8 cellular contexts compared by ENCODE assay signal in genomic region chr2:127108090-127108523, GRCh38. TPM values are rescaled to one million over a fixed set of nuclear protein-coding genes. Genes with fewer than 3 reads are reported as not detected.
A peak's percentile ranks its signal among the peaks of the same experiment; 100 is the strongest.
DNase-seq lines count a peak whose midpoint lies in the region; ATAC-seq and TF ChIP-seq lines count a peak whose summit lies in the region.

No MANE protein-coding gene starts in this region.

- H3K18ac ChIP-seq in IMR-90 (ENCODE audit: low read depth, low read length): no peak overlapping the region

- no peak overlapping the region for H2BK120ac ChIP-seq in IMR-90 (ENCODE audit: low read depth, low read length)

- H3K4me1 ChIP-seq in IMR-90 (ENCODE audit: control insufficient read depth, insufficient read depth, low read length) (peaks cover 13% of the 10 kb centered on the region), duodenal mucosa (ENCODE audit: control insufficient read depth in 1 of 2, insufficient read depth in 2 of 2, low read length in 2 of 2) (peaks cover 12 to 19% of the 10 kb centered on the region in 2 donors)

- POLR2A ChIA-PET in AG04450 (lab: Yijun Ruan, JAX) (no interaction called here), IMR-90 (lab: Charles Lee; ENCODE audit: unreplicated experiment) (no interaction called here)

- CTCF ChIA-PET in AG04450 (lab: Charles Lee): no interaction called here
- CTCF ChIA-PET in IMR-90 (lab: Yijun Ruan, JAX): interaction anchor here (1.8 kb wide), 1 partner anchor 40 kb away, joined by 7 read pairs; no protein-coding TSS in a partner anchor

- H3K56ac ChIP-seq in IMR-90 (ENCODE audit: extremely low read depth, insufficient read depth, low read length): no peak overlapping the region

- peaks cover 13% of the 10 kb centered on the region for H3K9me1 ChIP-seq in IMR-90 (ENCODE audit: insufficient read depth, low read length)

- no peak overlapping the region for H3K4me2 ChIP-seq in IMR-90 (ENCODE audit: low read depth, low read length)
- peak overlapping the region; percentile 2 for H3K4me2 ChIP-seq in neural cell (ENCODE audit: low read length)

- in situ Hi-C loops in IMR-90 (cut with MboI; ENCODE audit: low sequenced_read_pairs): no loop called here

- no peak overlapping the region for H3K27ac ChIP-seq in AG04450 (ENCODE audit: low read depth, low read length)
- no peak overlapping the region for H3K27ac ChIP-seq in IMR-90 (ENCODE audit: insufficient read depth, low read length)
- no peak overlapping the region for H3K27ac ChIP-seq in duodenal mucosa (ENCODE audit: low read depth, low read length)
- no peak overlapping the region for H3K27ac ChIP-seq in neural cell (ENCODE audit: low read length)

- H3K79me1 ChIP-seq in IMR-90 (ENCODE audit: low read depth in 1 of 2, low read length in 2 of 2): peaks cover 0 to 31% of the 10 kb centered on the region in 2 experiments; a peak in 2 of 4 replicates

- no peak for TF ChIP-seq CTCF in AG04450 (IDR thresholded peaks at IDR 0.05; ENCODE audit: low read depth, low read length)
- no peak for TF ChIP-seq CTCF in IMR-90 (conservative IDR thresholded peaks at IDR 0.05; ENCODE audit: low read depth, low read length)
- no peak for TF ChIP-seq CTCF in neural cell (IDR thresholded peaks at IDR 0.05; ENCODE audit: poor library complexity, severe bottlenecking)

- ATAC-seq in IMR-90 (ENCODE audit: low read depth) (no peak), HG02642 (IDR thresholded peaks at IDR 0.05; ENCODE audit: poor library complexity, unreplicated experiment) (no peak), HG02840 (IDR thresholded peaks at IDR 0.05; ENCODE audit: low FRiP score, unreplicated experiment) (no peak), HG03045 (IDR thresholded peaks at IDR 0.05; ENCODE audit: unreplicated experiment) (no peak)

- H2AK5ac ChIP-seq in IMR-90 (ENCODE audit: low read depth, low read length): 0 out of 2 replicates have a peak overlapping the region, but pooled peaks have one; percentile 28

- H3K9ac ChIP-seq in IMR-90 (ENCODE audit: low read depth, low read length) (no peak overlapping the region), duodenal mucosa (ENCODE audit: low read depth in 1 of 2, low read length in 2 of 2) (peak overlapping the region; percentile 55 to 57), neural cell (ENCODE audit: low read length) (no peak overlapping the region)

- H3K9me3 ChIP-seq in AG04450 (ENCODE audit: control insufficient read depth, insufficient read depth, low read length) (no peaks in the 10 kb centered on the region; the same call in 1 of the 2 replicates), IMR-90 (ENCODE audit: control insufficient read depth, insufficient read depth, low read length) (no peaks in the 10 kb centered on the region), duodenal mucosa (ENCODE audit: control insufficient read depth in 1 of 2, low read length in 2 of 2) (no peaks in the 10 kb centered on the region), neural cell (ENCODE audit: low read length) (no peaks in the 10 kb centered on the region)

- DNase-seq in AG04450 (ENCODE audit: low read depth, low spot score) (no peak), IMR-90 (no peak)
- DNase-seq in stimulated activated CD4-positive, alpha-beta T cell treated with anti-CD3 and anti-CD28 coated beads, Interleukin-1b, Interleukin-23, amount 100 ng/mL, for 48 hours: no peak

- TF ChIP-seq EP300 in neural cell (conservative IDR thresholded peaks at IDR 0.05; ENCODE audit: poor library complexity, severe bottlenecking): no peak

- no TSS peak for BruUV-seq in IMR-90 (replicated peaks; lab: Mats Ljungman, UMichigan)

- no peaks in the 10 kb centered on the region for H3F3A ChIP-seq in neural cell (ENCODE audit: insufficient read depth, low read length, poor library complexity, severe bottlenecking)

- no peaks in the 10 kb centered on the region for H3K9me2 ChIP-seq in neural cell (ENCODE audit: insufficient read depth, low read length)

- H4K91ac ChIP-seq in IMR-90 (ENCODE audit: insufficient read depth, low read depth, low read length): no peak overlapping the region

- H3K27me3 ChIP-seq in AG04450 (ENCODE audit: control insufficient read depth, insufficient read depth, low read length) (peaks cover 8% of the 10 kb centered on the region), IMR-90 (ENCODE audit: control insufficient read depth, insufficient read depth, low read length) (peaks cover 12% of the 10 kb centered on the region), duodenal mucosa (ENCODE audit: control insufficient read depth in 1 of 2, insufficient read depth in 2 of 2, low read length in 2 of 2) (no peaks in the 10 kb centered on the region), neural cell (ENCODE audit: insufficient read depth, low read depth, low read length) (peaks cover 4% of the 10 kb centered on the region)

- H4K20me1 ChIP-seq in IMR-90 (ENCODE audit: insufficient read depth, low read length) (peaks cover 14% of the 10 kb centered on the region), neural cell (ENCODE audit: insufficient read depth) (no peaks in the 10 kb centered on the region)

- H3K79me2 ChIP-seq in neural cell (replicated peaks; ENCODE audit: insufficient read depth, low read length): peaks cover 10% of the 10 kb centered on the region

- H2AFZ ChIP-seq in IMR-90 (replicated peaks; ENCODE audit: low read length, poor library complexity) (peak overlapping the region; percentile 43), neural cell (ENCODE audit: low read depth, low read length) (no peak overlapping the region)

- WGBS in IMR-90 (ENCODE audit: extremely low coverage in 2 of 2, insufficient read length in 1 of 2), 2 experiments: 86% methylated on average over 6 of the region's 11 CpGs; no CpG with 5 or more reads in 1 of the 2 experiments

- no peak overlapping the region for H4K8ac ChIP-seq in IMR-90 (ENCODE audit: low read depth in 2 of 2, low read length in 2 of 2)

- intact Hi-C loops in IMR-90 (cut with micrococcal nuclease): loop anchor here (5.0 kb wide), 2 partner anchors 164 to 451 kb away; partner anchors contain the start of gene GYPC

- H2AK9ac ChIP-seq in IMR-90 (replicated peaks; ENCODE audit: low read depth, low read length, poor library complexity): peak overlapping the region; percentile 15

- H2BK5ac ChIP-seq in IMR-90 (ENCODE audit: low read depth, low read length, poor library complexity, severe bottlenecking): no peak overlapping the region

- H3K36me3 ChIP-seq in IMR-90 (ENCODE audit: control insufficient read depth, insufficient read depth, low read length): no peaks in the 10 kb centered on the region
- no peaks in the 10 kb centered on the region for H3K36me3 ChIP-seq in duodenal mucosa (ENCODE audit: control insufficient read depth in 1 of 2, insufficient read depth in 2 of 2, low read length in 2 of 2)
- no peaks in the 10 kb centered on the region for H3K36me3 ChIP-seq in neural cell (ENCODE audit: insufficient read depth, low read length)

- H3K14ac ChIP-seq in IMR-90 (replicated peaks; ENCODE audit: low read depth, low read length): no peak overlapping the region

- dilution Hi-C loops in IMR-90 (cut with HindIII; ENCODE audit: low sequenced_read_pairs, unreplicated experiment): no loop called here

- H4K5ac ChIP-seq in IMR-90 (ENCODE audit: low read depth, low read length): no peak overlapping the region

- no peak for TF ChIP-seq POLR2A in IMR-90 (IDR thresholded peaks at IDR 0.05; ENCODE audit: low read depth, low read length)

- H3K4me3 ChIP-seq in AG04450 (ENCODE audit: low read depth, low read length): peak overlapping the region; percentile 77; the same call in 1 of the 2 replicates
- H3K4me3 ChIP-seq in IMR-90 (ENCODE audit: insufficient read depth, low read depth, low read length): no peak overlapping the region
- peak overlapping the region; percentile 79 to 80 for H3K4me3 ChIP-seq in duodenal mucosa (ENCODE audit: low read depth in 1 of 2, low read length in 2 of 2)
- H3K4me3 ChIP-seq in neural cell (ENCODE audit: low read length): peak overlapping the region; percentile 95

- 0 out of 2 replicates have a peak overlapping the region, but pooled peaks have one; percentile 66 for H2BK20ac ChIP-seq in IMR-90 (ENCODE audit: low read depth, low read length)

- no peak overlapping the region for H3K23ac ChIP-seq in IMR-90 (ENCODE audit: low read depth, low read length)

- no peak overlapping the region for H2BK15ac ChIP-seq in IMR-90 (ENCODE audit: low read depth, low read length)

- no peak for TF ChIP-seq RAD21 in IMR-90 (IDR thresholded peaks at IDR 0.05; ENCODE audit: low read length)
- TF ChIP-seq RAD21 in neural cell (conservative IDR thresholded peaks at IDR 0.05): no peak

- H3K4ac ChIP-seq in IMR-90 (ENCODE audit: low read depth, low read length): no peak overlapping the region

TF ChIP-seq in IMR-90, 13 proteins besides CTCF, POLR2A, EP300 and RAD21 (continues in another document):
- TF ChIP-seq MXI1 (IDR thresholded peaks at IDR 0.05; ENCODE audit: borderline replicate concordance, low read depth, low read length): no peak
- TF ChIP-seq CEBPB (IDR thresholded peaks at IDR 0.05; ENCODE audit: low read depth, low read length): no peak
- no peak for TF ChIP-seq CHD1 (IDR thresholded peaks at IDR 0.05; ENCODE audit: low read depth, low read length)
- TF ChIP-seq SMC3 (IDR thresholded peaks at IDR 0.05; ENCODE audit: low read depth, low read length): no peak
- no peak for TF ChIP-seq RFX5 (IDR thresholded peaks at IDR 0.05; ENCODE audit: low read depth, low read length)

RNA-seq across cellular contexts. Expression of gene BIN1, which starts 1.2 kb away (rescaled TPM):
- polyA plus RNA-seq in AG04450 (2011; rRNA removed): 32.4 and 35.7 TPM in 2 replicates
- 33.1 and 43.8 TPM in 2 replicates for polyA minus RNA-seq in AG04450 (2011; rRNA and poly(A)+ RNA removed)
- 18.1 and 19.7 TPM in 2 replicates for total RNA-seq in IMR-90 (2012; rRNA removed)
- polyA plus RNA-seq in IMR-90 (2012; rRNA removed): 25.7 and 26.4 TPM in 2 replicates
- polyA plus RNA-seq in IMR-90 (2012; cell fraction: cytosol; rRNA removed): 18.6 and 33.9 TPM in 2 replicates
- 48.9 and 50.9 TPM in 2 replicates for polyA plus RNA-seq in IMR-90 (2012; cell fraction: nucleus; rRNA removed; ENCODE audit: low replicate concordance)
- polyA plus RNA-seq in neural cell: 61.9 and 75.1 TPM in 2 replicates
- 43.1 and 43.2 TPM in 2 replicates for polyA minus RNA-seq in neural cell

Comparison
In these comparisons a context has a peak if more than half of its experiments do, and no peak if none do; other contexts are left out.
1. H3K9ac ChIP-seq: peak in duodenal mucosa (2 of 2); none in IMR-90 (single experiment) and neural cell (single experiment).